Comparison of ENCODE assay signal across 8 cellular contexts in genomic region chrX:50813843-50814661, GRCh38. TPM values are rescaled to one million over a fixed set of nuclear protein-coding genes. Genes with fewer than 3 reads are reported as not detected.
DNase-seq lines count a peak whose midpoint lies in the region; ATAC-seq and FAIRE-seq lines count a peak whose summit lies in the region.

TSS of gene SHROOM4 (minus strand) at chrX:50814194. CDS start at chrX:50814018, 176 bp downstream.

- FAIRE-seq in small intestine (lab: Jason Lieb, UNC) = no peak

- no peak within 1 kb of the TSS for H3K4me3 Mint-ChIP-seq in stimulated activated effector memory CD8-positive, alpha-beta T cell treated with anti-CD3 and anti-CD28 coated beads, Interleukin-12 subunit alpha, Interleukin-12 subunit beta, amount 100 ng/mL, for 72 hours
- no peak within 1 kb of the TSS for H3K4me3 Mint-ChIP-seq in activated CD8-positive, alpha-beta memory T cell treated with anti-CD3 and anti-CD28 coated beads, Interleukin-2, amount 10 ng/mL, durations not matched to agents 7 days and 5 days

- H3K9me3 ChIP-seq in MG63 = no peaks in the 10 kb centered on the region
- no peaks in the 10 kb centered on the region for H3K9me3 ChIP-seq in small intestine (ENCODE audit: control insufficient read depth, low read depth)

- ATAC-seq in stimulated activated effector memory CD8-positive, alpha-beta T cell treated with anti-CD3 and anti-CD28 coated beads, Interleukin-12 subunit alpha, Interleukin-12 subunit beta, amount 100 ng/mL, for 72 hours = no peak
- ATAC-seq in activated CD8-positive, alpha-beta memory T cell treated with anti-CD3 and anti-CD28 coated beads, Interleukin-2, amount 10 ng/mL, durations not matched to agents 7 days and 5 days = no peak
- ATAC-seq in GM19328 (IDR thresholded peaks at IDR 0.05; ENCODE audit: unreplicated experiment) = no peak

- no peaks in the 10 kb centered on the region for H3K27me3 ChIP-seq in MG63
- H3K27me3 ChIP-seq in small intestine (ENCODE audit: control insufficient read depth in 2 of 2, insufficient read depth in 2 of 2, low read length in 2 of 2) = no peaks in the 10 kb centered on the region

- 1 to 34% (median 7%) methylated on average over 46 to 47 of the region's 47 CpGs for WGBS in small intestine, 3 donors

- H3K4me3 ChIP-seq in MG63 = peak within 1 kb of the TSS; percentile 34
- H3K4me3 ChIP-seq in small intestine (ENCODE audit: low read depth in 1 of 2, low read length in 2 of 2) = peak within 1 kb of the TSS in 1 of 2 donors; percentile 26

- DNase-seq in MG63 = no peak
- DNase-seq in cortex of kidney (lab: John Stamatoyannopoulos, UW) = peak; percentile 5
- peak; percentile 78 for DNase-seq in kidney tubule cell (ENCODE audit: low spot score)
- peak; percentile 36 for DNase-seq in small intestine
- DNase-seq in stimulated activated effector memory CD8-positive, alpha-beta T cell treated with anti-CD3 and anti-CD28 coated beads, Interleukin-12 subunit alpha, Interleukin-12 subunit beta, amount 100 ng/mL, for 72 hours (ENCODE audit: low spot score in 2 of 2) = no peak
- no peak for DNase-seq in SHP77 (lab: John Stamatoyannopoulos, UW)
- DNase-seq in activated CD8-positive, alpha-beta memory T cell treated with anti-CD3 and anti-CD28 coated beads, Interleukin-2, amount 10 ng/mL, durations not matched to agents 7 days and 5 days = no peak

- H3K4me1 ChIP-seq in small intestine (ENCODE audit: control insufficient read depth in 2 of 2, insufficient read depth in 1 of 2, low read depth in 1 of 2, low read length in 1 of 2) = no peaks in the 10 kb centered on the region

- no peaks in the 10 kb centered on the region for H3K36me3 Mint-ChIP-seq in stimulated activated effector memory CD8-positive, alpha-beta T cell treated with anti-CD3 and anti-CD28 coated beads, Interleukin-12 subunit alpha, Interleukin-12 subunit beta, amount 100 ng/mL, for 72 hours
- no peaks in the 10 kb centered on the region for H3K36me3 Mint-ChIP-seq in activated CD8-positive, alpha-beta memory T cell treated with anti-CD3 and anti-CD28 coated beads, Interleukin-2, amount 10 ng/mL, durations not matched to agents 7 days and 5 days

- no peak within 1 kb of the TSS for H3K27ac Mint-ChIP-seq in stimulated activated effector memory CD8-positive, alpha-beta T cell treated with anti-CD3 and anti-CD28 coated beads, Interleukin-12 subunit alpha, Interleukin-12 subunit beta, amount 100 ng/mL, for 72 hours
- H3K27ac Mint-ChIP-seq in activated CD8-positive, alpha-beta memory T cell treated with anti-CD3 and anti-CD28 coated beads, Interleukin-2, amount 10 ng/mL, durations not matched to agents 7 days and 5 days = no peak within 1 kb of the TSS

- H3K36me3 ChIP-seq in MG63 (no peaks in the 10 kb centered on the region), small intestine (ENCODE audit: control insufficient read depth in 2 of 2, insufficient read depth in 2 of 2, low read length in 2 of 2) (no peaks in the 10 kb centered on the region)

- H3K27ac ChIP-seq in small intestine (ENCODE audit: low read depth in 1 of 2, low read length in 1 of 2) = peak within 1 kb of the TSS in 1 of 2 donors; percentile 83

- H3K9me3 Mint-ChIP-seq in stimulated activated effector memory CD8-positive, alpha-beta T cell treated with anti-CD3 and anti-CD28 coated beads, Interleukin-12 subunit alpha, Interleukin-12 subunit beta, amount 100 ng/mL, for 72 hours = no peaks in the 10 kb centered on the region
- no peaks in the 10 kb centered on the region for H3K9me3 Mint-ChIP-seq in activated CD8-positive, alpha-beta memory T cell treated with anti-CD3 and anti-CD28 coated beads, Interleukin-2, amount 10 ng/mL, durations not matched to agents 7 days and 5 days (ENCODE audit: low read depth)

- CTCF ChIA-PET in activated CD8-positive, alpha-beta memory T cell treated with anti-CD3 and anti-CD28 coated beads, Interleukin-2, amount 10 ng/mL, durations not matched to agents 7 days and 5 days (lab: Charles Lee) = no interaction called here

- peaks cover 40% of the 10 kb centered on the region for H3K27me3 Mint-ChIP-seq in activated CD8-positive, alpha-beta memory T cell treated with anti-CD3 and anti-CD28 coated beads, Interleukin-2, amount 10 ng/mL, durations not matched to agents 7 days and 5 days

- no peaks in the 10 kb centered on the region for H3K4me1 Mint-ChIP-seq in stimulated activated effector memory CD8-positive, alpha-beta T cell treated with anti-CD3 and anti-CD28 coated beads, Interleukin-12 subunit alpha, Interleukin-12 subunit beta, amount 100 ng/mL, for 72 hours
- peaks cover 3% of the 10 kb centered on the region for H3K4me1 Mint-ChIP-seq in activated CD8-positive, alpha-beta memory T cell treated with anti-CD3 and anti-CD28 coated beads, Interleukin-2, amount 10 ng/mL, durations not matched to agents 7 days and 5 days

RNA-seq across cellular contexts. Expression of gene SHROOM4, which starts in this region (rescaled TPM):
- total RNA-seq in MG63 (2014; rRNA removed; shearing (Covaris generic); ENCODE audit: low replicate concordance) = 0.03 and 0.15 TPM in 2 replicates
- 1 to 10 TPM in 1 of 3 donors, under 1 TPM in 2; under 0.01 to 3.1 (median 0.54) TPM for polyA plus RNA-seq in small intestine
- not detected for total RNA-seq in activated CD8-positive, alpha-beta memory T cell treated with anti-CD3 and anti-CD28 coated beads, Interleukin-2, amount 10 ng/mL, durations not matched to agents 7 days and 5 days

Comparison
In these comparisons a context has a peak if more than half of its experiments do, and no peak if none do; other contexts are left out.
1. DNase-seq: peak in cortex of kidney (single experiment), kidney tubule cell (single experiment) and small intestine (single experiment); none in MG63 (single experiment), stimulated activated effector memory CD8-positive, alpha-beta T cell treated with anti-CD3 and anti-CD28 coated beads, Interleukin-12 subunit alpha, Interleukin-12 subunit beta, amount 100 ng/mL, for 72 hours (0 of 2), SHP77 (0 of 2) and activated CD8-positive, alpha-beta memory T cell treated with anti-CD3 and anti-CD28 coated beads, Interleukin-2, amount 10 ng/mL, durations not matched to agents 7 days and 5 days (single experiment).